ENCODE assay signal across 9 cellular contexts in genomic region chr21:33682992-33683627, GRCh38. TPM values are rescaled to one million over a fixed set of nuclear protein-coding genes. Genes with fewer than 3 reads are reported as not detected.
DNase-seq lines count a peak whose midpoint lies in the region; TF ChIP-seq lines count a peak whose summit lies in the region.
"Had no signal": no experiment of that assay in that cellular context is flagged by ENCODE, and none has a peak within 500 bp of the region (broad histone marks: within the 10 kb centered on the region; RNA-seq: fewer than 3 reads in every experiment).

No MANE protein-coding gene starts in this region.

- H3K27ac Mint-ChIP-seq in endothelial cell (ENCODE audit: unreplicated experiment) (peak overlapping the region; percentile 40), osteocyte (ENCODE audit: unreplicated experiment) (peak overlapping the region; percentile 73)

- TF ChIP-seq CTCF in endothelial cell (IDR thresholded peaks at IDR 0.05; ENCODE audit: unreplicated experiment): no peak
- TF ChIP-seq CTCF in osteocyte (IDR thresholded peaks at IDR 0.05): no peak

- H3K9me3 Mint-ChIP-seq in endothelial cell (ENCODE audit: unreplicated experiment) (no peaks in the 10 kb centered on the region), osteocyte (ENCODE audit: unreplicated experiment) (no peaks in the 10 kb centered on the region)

- DNase-seq in ELR (ENCODE audit: low read depth) (peak; percentile 92), NCI-H460 (ENCODE audit: extremely low read depth, low read depth) (peak; percentile 55), endothelial cell (ENCODE audit: low spot score) (no peak), osteocyte (ENCODE audit: extremely low spot score, unreplicated experiment) (no peak), GF-D8 (lab: John Stamatoyannopoulos, UW) (no peak), NOMO-1 (lab: John Stamatoyannopoulos, UW; ENCODE audit: unreplicated experiment in 2 of 2) (no peak), cerebellar cortex (ENCODE audit: low spot score) (no peak), T-helper 2 cell (no peak)
- DNase-seq: left cardiac atrium had no signal

- H3K4me1 Mint-ChIP-seq in endothelial cell (ENCODE audit: unreplicated experiment) (peaks cover 27% of the 10 kb centered on the region), osteocyte (ENCODE audit: unreplicated experiment) (peaks cover 71% of the 10 kb centered on the region)

- no peaks in the 10 kb centered on the region for H3K27me3 Mint-ChIP-seq in endothelial cell (ENCODE audit: unreplicated experiment)
- H3K27me3 Mint-ChIP-seq in osteocyte (ENCODE audit: unreplicated experiment): no peaks in the 10 kb centered on the region

- H3K4me3 Mint-ChIP-seq in endothelial cell (ENCODE audit: unreplicated experiment): no peak overlapping the region
- H3K4me3 Mint-ChIP-seq in osteocyte (ENCODE audit: unreplicated experiment): no peak overlapping the region

- H3K36me3 Mint-ChIP-seq in endothelial cell (ENCODE audit: low read depth, unreplicated experiment) (no peaks in the 10 kb centered on the region), osteocyte (ENCODE audit: unreplicated experiment) (peaks cover 6% of the 10 kb centered on the region)

RNA-seq across cellular contexts. Expression of gene ITSN1, which starts 40.8 kb away (rescaled TPM):
- total RNA-seq in NCI-H460 (2014; rRNA removed; shearing (Covaris generic)): 16.7 and 18.8 TPM in 2 replicates
- 43.9 and 74.4 TPM in 2 replicates for polyA plus RNA-seq in NCI-H460 (2014; cell fraction: nucleus; rRNA removed)
- total RNA-seq in endothelial cell (ENCODE audit: unreplicated experiment): 68.2 TPM
- 44.0 and 49.9 TPM in 2 replicates for total RNA-seq in osteocyte

RNA-seq across cellular contexts. Expression of gene CRYZL1, which starts 41.6 kb away (rescaled TPM):
- total RNA-seq in NCI-H460 (2014; rRNA removed; shearing (Covaris generic)): 15.9 and 29.0 TPM in 2 replicates
- polyA plus RNA-seq in NCI-H460 (2014; cell fraction: nucleus; rRNA removed): 24.5 and 27.0 TPM in 2 replicates
- total RNA-seq in endothelial cell (ENCODE audit: unreplicated experiment) (32.2 TPM), osteocyte (43.6 and 48.2 TPM in 2 replicates)

Comparison
In these comparisons a context has a peak if more than half of its experiments do, and no peak if none do; other contexts are left out.
1. DNase-seq: peak in ELR (single experiment) and NCI-H460 (single experiment); none in endothelial cell (single experiment), osteocyte (single experiment), GF-D8 (single experiment), NOMO-1 (0 of 2), cerebellar cortex (single experiment) and T-helper 2 cell (0 of 5).